15 cellular contexts compared by ENCODE assay signal in genomic region chr2:230690439-230690838, GRCh38. TPM values are rescaled to one million over a fixed set of nuclear protein-coding genes. Genes with fewer than 3 reads are reported as not detected.
A peak's percentile ranks its signal among the peaks of the same experiment; 100 is the strongest.
DNase-seq lines count a peak whose midpoint lies in the region; ATAC-seq and TF ChIP-seq lines count a peak whose summit lies in the region.
"Had no signal": no experiment of that assay in that cellular context is flagged by ENCODE, and none has a peak within 500 bp of the region (broad histone marks: within the 10 kb centered on the region; RNA-seq: fewer than 3 reads in every experiment).

No MANE protein-coding gene starts in this region.

- DNase-seq in NCI-H226 = peak; percentile 75
- DNase-seq in epithelial cell of prostate (ENCODE audit: low read depth, low spot score) = no peak
- peak; percentile 73 for DNase-seq in lower lobe of right lung
- peak; percentile 42 to 44 for DNase-seq in uterus
- DNase-seq in NCI-H748 treated with DMSO at 0.1 percent for 48 hours (lab: John Stamatoyannopoulos, UW) = no peak
- no peak for DNase-seq in NCI-H524 treated with DMSO at 0.1 percent for 48 hours (lab: John Stamatoyannopoulos, UW)
- DNase-seq: activated CD4-positive, alpha-beta T cell treated with anti-CD3 and anti-CD28 coated beads for 36 hours; activated T-cell treated with anti-CD3 and anti-CD28 coated beads, Interleukin-2, amount 50 U/mL, for 4 hours; CD8-positive, alpha-beta T cell; foreskin melanocyte; NCI-H1092 treated with DMSO at 0.1 percent for 48 hours; NCI-H345; stimulated activated CD4-positive, alpha-beta T cell treated with anti-CD3 and anti-CD28 coated beads, Interleukin-2, amount 100 ng/mL, for 48 hours had no signal

- intact Hi-C loops in lower lobe of right lung (cut with DNase I) (no loop called here), uterus (cut with DNase I; ENCODE audit: low total_unique reads) (no loop called here)

- H3K27me3 ChIP-seq in lower lobe of right lung (ENCODE audit: low read depth) (no peaks in the 10 kb centered on the region), uterus (no peaks in the 10 kb centered on the region)
- H3K27me3 ChIP-seq: adrenal gland had no signal

- H3K4me1 ChIP-seq in lower lobe of right lung = no peaks in the 10 kb centered on the region
- no peaks in the 10 kb centered on the region for H3K4me1 ChIP-seq in uterus
- H3K4me1 ChIP-seq: adrenal gland had no signal

- H3K36me3 ChIP-seq in lower lobe of right lung = no peaks in the 10 kb centered on the region
- H3K36me3 ChIP-seq in uterus = no peaks in the 10 kb centered on the region
- H3K36me3 ChIP-seq: adrenal gland had no signal

- TF ChIP-seq POLR2A in uterus (IDR thresholded peaks at IDR 0.05) = no peak

- TF ChIP-seq CTCF in lower lobe of right lung (IDR thresholded peaks at IDR 0.05) (no peak), uterus (IDR thresholded peaks at IDR 0.05) (no peak)

- H3K9me3 ChIP-seq in lower lobe of right lung = no peaks in the 10 kb centered on the region
- no peaks in the 10 kb centered on the region for H3K9me3 ChIP-seq in uterus
- H3K9me3 ChIP-seq: adrenal gland had no signal

- H3K27ac ChIP-seq in epithelial cell of prostate (peak overlapping the region; percentile 93), lower lobe of right lung (no peak overlapping the region), uterus (no peak overlapping the region)
- H3K27ac ChIP-seq: adrenal gland had no signal

- ATAC-seq in lower lobe of right lung (peak; percentile 46 to 72), HG03439 (IDR thresholded peaks at IDR 0.05; ENCODE audit: unreplicated experiment) (no peak)
- ATAC-seq: activated CD4-positive, alpha-beta T cell treated with anti-CD3 and anti-CD28 coated beads for 36 hours; activated T-cell treated with anti-CD3 and anti-CD28 coated beads, Interleukin-2, amount 50 U/mL, for 4 hours; CD8-positive, alpha-beta T cell had no signal

- no peak overlapping the region for H3K4me3 ChIP-seq in lower lobe of right lung
- no peak overlapping the region for H3K4me3 ChIP-seq in uterus
- H3K4me3 ChIP-seq: adrenal gland had no signal

RNA-seq across cellular contexts. Expression of gene CAB39, which starts 22.2 kb away (rescaled TPM):
- 78.7 TPM for total RNA-seq in lower lobe of right lung
- total RNA-seq in uterus = 100 to 1,000 TPM in 1 of 4 donors, 10 to 100 TPM in 3; 33.6 to 121 (median 78.0) TPM

Comparison
In these comparisons a context has a peak if more than half of its experiments do, and no peak if none do; other contexts are left out.
1. DNase-seq: peak in NCI-H226 (single experiment), lower lobe of right lung (single experiment) and uterus (2 of 2); none in epithelial cell of prostate (single experiment), NCI-H748 treated with DMSO at 0.1 percent for 48 hours (single experiment) and NCI-H524 treated with DMSO at 0.1 percent for 48 hours (single experiment).